ENCODE assay signal across 17 cellular contexts in genomic region chr3:171313702-171314101, GRCh38.
A peak's percentile ranks its signal among the peaks of the same experiment; 100 is the strongest.
DNase-seq lines count a peak whose midpoint lies in the region; ATAC-seq and TF ChIP-seq lines count a peak whose summit lies in the region.
"Had no signal": no experiment of that assay in that cellular context is flagged by ENCODE, and none has a peak within 500 bp of the region (broad histone marks: within the 10 kb centered on the region; RNA-seq: fewer than 3 reads in every experiment).

No MANE protein-coding gene starts in this region.

- CTCF ChIA-PET in HEK293 (lab: Yijun Ruan, JAX) = interaction anchor here (0.6 kb wide), 1 partner anchor 256 kb away, joined by 4 read pairs; no protein-coding TSS in a partner anchor

- H3K27me3 Mint-ChIP-seq in activated naive CD8-positive, alpha-beta T cell = no peaks in the 10 kb centered on the region
- no peaks in the 10 kb centered on the region for H3K27me3 Mint-ChIP-seq in activated naive CD8-positive, alpha-beta T cell treated with anti-CD3 and anti-CD28 coated beads, Interleukin-2, amount 50 U/mL, for 24 hours
- H3K27me3 Mint-ChIP-seq in endothelial cell (ENCODE audit: unreplicated experiment) (peaks cover 1% of the 10 kb centered on the region), nephron (ENCODE audit: low read depth) (no peaks in the 10 kb centered on the region)
- H3K27me3 Mint-ChIP-seq: B cell; CD4-positive, alpha-beta memory T cell; IgD-negative memory B cell had no signal

- ATAC-seq in activated naive CD8-positive, alpha-beta T cell treated with anti-CD3 and anti-CD28 coated beads, Interleukin-2, amount 50 U/mL, for 24 hours = no peak
- no peak for ATAC-seq in HG03097 (IDR thresholded peaks at IDR 0.05; ENCODE audit: low FRiP score, unreplicated experiment)
- ATAC-seq: HCT116 had no signal

- H3K4me1 ChIP-seq in HEK293 (ENCODE audit: control insufficient read depth, insufficient read depth, low read length) = peaks cover 7% of the 10 kb centered on the region
- H3K4me1 ChIP-seq: Caco-2 had no signal

- no peaks in the 10 kb centered on the region for H3K36me3 ChIP-seq in HEK293 (ENCODE audit: control insufficient read depth in 2 of 2, insufficient read depth in 1 of 2, low read length in 2 of 2)

- H3K4me3 ChIP-seq in HEK293 (ENCODE audit: low read depth, low read length) = no peak overlapping the region
- H3K4me3 ChIP-seq: GM12878, GM23248 had no signal

- peak overlapping the region; percentile 41 for H3K27ac Mint-ChIP-seq in activated naive CD8-positive, alpha-beta T cell
- no peak overlapping the region for H3K27ac Mint-ChIP-seq in activated naive CD8-positive, alpha-beta T cell treated with anti-CD3 and anti-CD28 coated beads, Interleukin-2, amount 50 U/mL, for 24 hours
- no peak overlapping the region for H3K27ac Mint-ChIP-seq in endothelial cell (ENCODE audit: unreplicated experiment)
- peak overlapping the region in 2 of 3 experiments; percentile 11 to 73 for H3K27ac Mint-ChIP-seq in nephron
- H3K27ac Mint-ChIP-seq: B cell, IgD-negative memory B cell had no signal

- H3K4me1 Mint-ChIP-seq in activated naive CD8-positive, alpha-beta T cell (ENCODE audit: low read depth) = peaks cover 67% of the 10 kb centered on the region
- peaks cover 37% of the 10 kb centered on the region for H3K4me1 Mint-ChIP-seq in activated naive CD8-positive, alpha-beta T cell treated with anti-CD3 and anti-CD28 coated beads, Interleukin-2, amount 50 U/mL, for 24 hours
- H3K4me1 Mint-ChIP-seq in endothelial cell (ENCODE audit: unreplicated experiment) (peaks cover 44% of the 10 kb centered on the region), nephron (peaks cover 31% of the 10 kb centered on the region)
- H3K4me1 Mint-ChIP-seq: B cell, IgD-negative memory B cell had no signal

- TF ChIP-seq CTCF in HEK293 (tag by site-specific recombination; IDR thresholded peaks at IDR 0.05) (no peak), endothelial cell (IDR thresholded peaks at IDR 0.05; ENCODE audit: unreplicated experiment) (no peak), nephron (IDR thresholded peaks at IDR 0.05; ENCODE audit: unreplicated experiment in 3 of 3) (no peak)

- no peaks in the 10 kb centered on the region for H3K9me3 ChIP-seq in HEK293 (ENCODE audit: control insufficient read depth, insufficient read depth, low read depth, low read length)
- H3K9me3 ChIP-seq: Caco-2 had no signal

- DNase-seq in activated naive CD8-positive, alpha-beta T cell treated with anti-CD3 and anti-CD28 coated beads, Interleukin-2, amount 50 U/mL, for 24 hours = no peak
- DNase-seq in endothelial cell (ENCODE audit: low spot score) = no peak
- no peak for DNase-seq in foreskin melanocyte
- DNase-seq: C1 segment of cervical spinal cord; Caco-2; CD4-positive, alpha-beta memory T cell; DMS 273 treated with DMSO at 0.1 percent for 48 hours; DMS79; GM23248 had no signal

- POLR2A ChIA-PET in HEK293 (lab: Yijun Ruan, JAX) = no interaction called here

- no peaks in the 10 kb centered on the region for H3K9me3 Mint-ChIP-seq in activated naive CD8-positive, alpha-beta T cell (ENCODE audit: low read depth)
- H3K9me3 Mint-ChIP-seq in activated naive CD8-positive, alpha-beta T cell treated with anti-CD3 and anti-CD28 coated beads, Interleukin-2, amount 50 U/mL, for 24 hours = no peaks in the 10 kb centered on the region
- H3K9me3 Mint-ChIP-seq in endothelial cell (ENCODE audit: unreplicated experiment) (no peaks in the 10 kb centered on the region), nephron (no peaks in the 10 kb centered on the region)
- H3K9me3 Mint-ChIP-seq: CD4-positive, alpha-beta memory T cell; IgD-negative memory B cell had no signal

- no peak overlapping the region for H3K27ac ChIP-seq in HEK293 (ENCODE audit: extremely low read depth, low read depth, low read length)
- H3K27ac ChIP-seq: GM23248 had no signal

- H3K4me3 Mint-ChIP-seq in activated naive CD8-positive, alpha-beta T cell = no peak overlapping the region
- no peak overlapping the region for H3K4me3 Mint-ChIP-seq in activated naive CD8-positive, alpha-beta T cell treated with anti-CD3 and anti-CD28 coated beads, Interleukin-2, amount 50 U/mL, for 24 hours
- H3K4me3 Mint-ChIP-seq in endothelial cell (ENCODE audit: unreplicated experiment) (peak overlapping the region; percentile 19), nephron (no peak overlapping the region)
- H3K4me3 Mint-ChIP-seq: B cell, IgD-negative memory B cell had no signal

- no peaks in the 10 kb centered on the region for H3K36me3 Mint-ChIP-seq in activated naive CD8-positive, alpha-beta T cell
- no peaks in the 10 kb centered on the region for H3K36me3 Mint-ChIP-seq in activated naive CD8-positive, alpha-beta T cell treated with anti-CD3 and anti-CD28 coated beads, Interleukin-2, amount 50 U/mL, for 24 hours (ENCODE audit: low read depth)
- H3K36me3 Mint-ChIP-seq in endothelial cell (ENCODE audit: low read depth, unreplicated experiment) (peaks cover 3% of the 10 kb centered on the region), nephron (ENCODE audit: low read depth) (no peaks in the 10 kb centered on the region)
- H3K36me3 Mint-ChIP-seq: CD4-positive, alpha-beta memory T cell had no signal

TF ChIP-seq in HEK293, 187 proteins besides CTCF, POLR2A, EP300 and RAD21:
- TF ChIP-seq ATF2 (tag by site-specific recombination; IDR thresholded peaks at IDR 0.05; ENCODE audit: low read depth) (peak; percentile 87), HOXD13 (CRISPR knock-in tag; IDR thresholded peaks at IDR 0.05; ENCODE audit: borderline replicate concordance) (no peak), ZNF629 (tag by site-specific recombination; IDR thresholded peaks at IDR 0.05) (peak; percentile 47), ZBTB17 (tag by site-specific recombination; IDR thresholded peaks at IDR 0.05) (0 out of 2 replicates have a peak, but pooled peaks have one; percentile 10)
TF ChIP-seq in HEK293: peak in this region for 3.

Comparison
In these comparisons a context has a peak if more than half of its experiments do, and no peak if none do; other contexts are left out.
1. H3K27ac Mint-ChIP-seq: peak in activated naive CD8-positive, alpha-beta T cell (single experiment) and nephron (2 of 3); none in activated naive CD8-positive, alpha-beta T cell treated with anti-CD3 and anti-CD28 coated beads, Interleukin-2, amount 50 U/mL, for 24 hours (single experiment) and endothelial cell (single experiment).